In the genomic region with DNA sequence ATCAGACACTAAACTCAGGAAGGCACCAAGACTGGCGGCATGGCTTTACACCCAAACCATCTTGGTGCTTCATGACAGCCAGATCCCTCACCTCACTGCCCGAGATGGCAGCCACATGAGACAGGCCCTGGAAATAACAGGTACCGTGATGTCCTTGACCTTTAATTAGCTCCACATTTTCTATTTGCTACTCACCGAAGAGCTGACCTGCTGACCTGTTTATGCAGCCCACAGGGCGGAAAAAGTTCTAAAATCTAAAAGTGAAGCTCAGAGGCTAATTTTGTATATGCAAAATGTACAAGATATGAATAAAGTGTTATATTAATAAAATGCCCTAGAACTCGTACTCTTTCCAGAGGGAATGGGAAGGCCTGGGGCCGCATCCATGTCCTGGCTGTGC, we compare ENCODE assay signal across 34 cellular contexts. TPM values are rescaled to one million over a fixed set of nuclear protein-coding genes. Genes with fewer than 3 reads are reported as not detected.
"Had no signal": no experiment of that assay in that cellular context is flagged by ENCODE, and none has a peak within 500 bp of the region (broad histone marks: within the 10 kb centered on the region; RNA-seq: fewer than 3 reads in every experiment).

No MANE protein-coding gene starts in this region.

- H3K27ac Mint-ChIP-seq: activated CD4-positive, alpha-beta memory T cell treated with anti-CD3 and anti-CD28 coated beads, Interleukin-2, amount 10 ng/mL, durations not matched to agents 7 days and 5 days; activated CD4-positive, alpha-beta T cell treated with anti-CD3 and anti-CD28 coated beads, Interleukin-2, amount 10 ng/mL, durations not matched to agents 7 days and 5 days; activated CD8-positive, alpha-beta memory T cell treated with anti-CD3 and anti-CD28 coated beads, Interleukin-2, amount 10 ng/mL, durations not matched to agents 7 days and 5 days; activated naive CD4-positive, alpha-beta T cell treated with anti-CD3 and anti-CD28 coated beads for 36 hours; activated naive CD4-positive, alpha-beta T cell treated with anti-CD3 and anti-CD28 coated beads, Interleukin-2, amount 50 U/mL, for 24 hours; activated naive CD8-positive, alpha-beta T cell treated with anti-CD3 and anti-CD28 coated beads for 36 hours; activated naive CD8-positive, alpha-beta T cell treated with anti-CD3 and anti-CD28 coated beads, Interleukin-2, amount 50 U/mL, for 24 hours; activated T-helper 1 cell treated with anti-CD3 and anti-CD28 coated beads, Interleukin-12 subunit alpha, Interleukin-12 subunit beta, Interleukin-2, Interleukin-4 antibody, amounts not matched to agents 30 ng/mL and 10 ng/mL and 1 ng/mL, durations not matched to agents 14 hours and 24 hours and 36 hours; activated T-helper 2 cell treated with anti-CD3 and anti-CD28 coated beads, Interferon-gamma antibody, Interleukin-2, Interleukin-4, amounts not matched to agents 10 μg/mL and 5 μg/mL and 100 μg/mL, durations not matched to agents 14 hours and 24 hours and 36 hours had no signal

- DNase-seq: activated CD4-positive, alpha-beta memory T cell treated with anti-CD3 and anti-CD28 coated beads, Interleukin-2, amount 10 ng/mL, durations not matched to agents 7 days and 5 days; activated CD4-positive, alpha-beta T cell treated with anti-CD3 and anti-CD28 coated beads for 1 hour; activated CD4-positive, alpha-beta T cell treated with anti-CD3 and anti-CD28 coated beads for 4 hours; activated CD4-positive, alpha-beta T cell treated with anti-CD3 and anti-CD28 coated beads, Interleukin-2, amount 10 ng/mL, durations not matched to agents 7 days and 5 days; activated CD4-positive, alpha-beta T cell treated with anti-CD3 and anti-CD28 coated beads, Interleukin-2, amount 50 U/mL, for 4 hours; activated CD8-positive, alpha-beta memory T cell treated with anti-CD3 and anti-CD28 coated beads, Interleukin-2, amount 10 ng/mL, durations not matched to agents 7 days and 5 days; activated CD8-positive, alpha-beta memory T cell treated with anti-CD3 and anti-CD28 coated beads, Interleukin-2, amount 50 U/mL, for 4 hours; activated effector memory CD4-positive, alpha-beta T cell treated with anti-CD3 and anti-CD28 coated beads, Interleukin-2, amount 50 U/mL, for 16 hours; activated naive CD4-positive, alpha-beta T cell treated with anti-CD3 and anti-CD28 coated beads for 36 hours; activated naive CD8-positive, alpha-beta T cell treated with anti-CD3 and anti-CD28 coated beads for 36 hours; activated naive CD8-positive, alpha-beta T cell treated with anti-CD3 and anti-CD28 coated beads, Interleukin-2, amount 50 U/mL, for 24 hours; activated T-cell treated with anti-CD3 and anti-CD28 coated beads, Interleukin-2, amount 50 U/mL, for 1 hour; activated T-cell treated with anti-CD3 and anti-CD28 coated beads, Interleukin-2, amount 50 U/mL, for 48 hours; adrenal gland; amygdala; aorta; body of pancreas; caudate nucleus; cortex of kidney; dermis blood vessel endothelial cell; effector CD4-positive, alpha-beta T cell; effector memory CD8-positive, alpha-beta T cell; erythroblast; foreskin keratinocyte; gastrocnemius medialis; glutamatergic neuron; T-helper 2 cell had no signal

- H3K4me3 ChIP-seq: adrenal gland, body of pancreas, esophagus muscularis mucosa, gastrocnemius medialis had no signal

- H3K27me3 ChIP-seq: adrenal gland, body of pancreas had no signal

- ATAC-seq: activated CD8-positive, alpha-beta memory T cell treated with anti-CD3 and anti-CD28 coated beads, Interleukin-2, amount 10 ng/mL, durations not matched to agents 7 days and 5 days; activated naive CD8-positive, alpha-beta T cell treated with anti-CD3 and anti-CD28 coated beads, Interleukin-2, amount 50 U/mL, for 24 hours; body of pancreas; effector memory CD8-positive, alpha-beta T cell; foreskin keratinocyte; gastrocnemius medialis had no signal

- H3K9me3 ChIP-seq: adrenal gland, body of pancreas, esophagus muscularis mucosa, gastrocnemius medialis had no signal

- H3K4me3 Mint-ChIP-seq: activated CD4-positive, alpha-beta memory T cell treated with anti-CD3 and anti-CD28 coated beads, Interleukin-2, amount 10 ng/mL, durations not matched to agents 7 days and 5 days; activated CD4-positive, alpha-beta T cell treated with anti-CD3 and anti-CD28 coated beads, Interleukin-2, amount 10 ng/mL, durations not matched to agents 7 days and 5 days; activated CD8-positive, alpha-beta memory T cell treated with anti-CD3 and anti-CD28 coated beads, Interleukin-2, amount 10 ng/mL, durations not matched to agents 7 days and 5 days; activated naive CD4-positive, alpha-beta T cell treated with anti-CD3 and anti-CD28 coated beads for 36 hours; activated naive CD4-positive, alpha-beta T cell treated with anti-CD3 and anti-CD28 coated beads, Interleukin-2, amount 50 U/mL, for 24 hours; activated naive CD8-positive, alpha-beta T cell treated with anti-CD3 and anti-CD28 coated beads for 36 hours; activated naive CD8-positive, alpha-beta T cell treated with anti-CD3 and anti-CD28 coated beads, Interleukin-2, amount 50 U/mL, for 24 hours; activated T-helper 1 cell treated with anti-CD3 and anti-CD28 coated beads, Interleukin-12 subunit alpha, Interleukin-12 subunit beta, Interleukin-2, Interleukin-4 antibody, amounts not matched to agents 30 ng/mL and 10 ng/mL and 1 ng/mL, durations not matched to agents 14 hours and 24 hours and 36 hours; effector memory CD8-positive, alpha-beta T cell had no signal

- H3K36me3 ChIP-seq: adrenal gland, esophagus muscularis mucosa, gastrocnemius medialis had no signal

- H3K36me3 Mint-ChIP-seq: activated CD8-positive, alpha-beta memory T cell treated with anti-CD3 and anti-CD28 coated beads, Interleukin-2, amount 10 ng/mL, durations not matched to agents 7 days and 5 days; activated naive CD4-positive, alpha-beta T cell treated with anti-CD3 and anti-CD28 coated beads, Interleukin-2, amount 50 U/mL, for 24 hours; activated naive CD8-positive, alpha-beta T cell treated with anti-CD3 and anti-CD28 coated beads for 36 hours had no signal

- H3K27ac ChIP-seq: adrenal gland, body of pancreas, esophagus muscularis mucosa, foreskin keratinocyte, gastrocnemius medialis had no signal

- H3K4me1 ChIP-seq: foreskin keratinocyte, gastrocnemius medialis had no signal

- H3K9me3 Mint-ChIP-seq: activated CD4-positive, alpha-beta memory T cell treated with anti-CD3 and anti-CD28 coated beads, Interleukin-2, amount 10 ng/mL, durations not matched to agents 7 days and 5 days; activated CD4-positive, alpha-beta T cell treated with anti-CD3 and anti-CD28 coated beads, Interleukin-2, amount 10 ng/mL, durations not matched to agents 7 days and 5 days; activated naive CD4-positive, alpha-beta T cell treated with anti-CD3 and anti-CD28 coated beads for 36 hours; activated naive CD4-positive, alpha-beta T cell treated with anti-CD3 and anti-CD28 coated beads, Interleukin-2, amount 50 U/mL, for 24 hours; activated naive CD8-positive, alpha-beta T cell treated with anti-CD3 and anti-CD28 coated beads for 36 hours; activated naive CD8-positive, alpha-beta T cell treated with anti-CD3 and anti-CD28 coated beads, Interleukin-2, amount 50 U/mL, for 24 hours; activated T-helper 1 cell treated with anti-CD3 and anti-CD28 coated beads, Interleukin-12 subunit alpha, Interleukin-12 subunit beta, Interleukin-2, Interleukin-4 antibody, amounts not matched to agents 30 ng/mL and 10 ng/mL and 1 ng/mL, durations not matched to agents 14 hours and 24 hours and 36 hours; activated T-helper 2 cell treated with anti-CD3 and anti-CD28 coated beads, Interferon-gamma antibody, Interleukin-2, Interleukin-4, amounts not matched to agents 10 μg/mL and 5 μg/mL and 100 μg/mL, durations not matched to agents 14 hours and 24 hours and 36 hours; effector memory CD8-positive, alpha-beta T cell had no signal

RNA-seq across cellular contexts. Expression of a gene that starts 51.6 kb away (rescaled TPM):
- total RNA-seq: activated naive CD4-positive, alpha-beta T cell treated with anti-CD3 and anti-CD28 coated beads for 36 hours had no signal

RNA-seq across cellular contexts. Expression of a gene that starts 53.0 kb away (rescaled TPM):
- total RNA-seq: activated CD4-positive, alpha-beta memory T cell treated with anti-CD3 and anti-CD28 coated beads, Interleukin-2, amount 10 ng/mL, durations not matched to agents 7 days and 5 days; activated CD4-positive, alpha-beta T cell treated with anti-CD3 and anti-CD28 coated beads, Interleukin-2, amount 10 ng/mL, durations not matched to agents 7 days and 5 days; activated CD8-positive, alpha-beta memory T cell treated with anti-CD3 and anti-CD28 coated beads for 36 hours; activated naive CD4-positive, alpha-beta T cell treated with anti-CD3 and anti-CD28 coated beads for 36 hours; activated naive CD8-positive, alpha-beta T cell treated with anti-CD3 and anti-CD28 coated beads for 36 hours; activated T-helper 2 cell treated with anti-CD3 and anti-CD28 coated beads, Interferon-gamma antibody, Interleukin-2, Interleukin-4, amounts not matched to agents 10 μg/mL and 5 μg/mL and 100 μg/mL, durations not matched to agents 14 hours and 24 hours and 36 hours; aorta; body of pancreas; chondrocyte; dermis blood vessel endothelial cell; esophagus muscularis mucosa; foreskin keratinocyte; gastrocnemius medialis; T-helper 1 cell treated with Interleukin-12 subunit alpha and Interleukin-12 subunit beta and Interleukin-4 antibody, amounts not matched to agents 30 ng/mL and 1 ng/mL, for 36 hours had no signal
